In the genomic region with DNA sequence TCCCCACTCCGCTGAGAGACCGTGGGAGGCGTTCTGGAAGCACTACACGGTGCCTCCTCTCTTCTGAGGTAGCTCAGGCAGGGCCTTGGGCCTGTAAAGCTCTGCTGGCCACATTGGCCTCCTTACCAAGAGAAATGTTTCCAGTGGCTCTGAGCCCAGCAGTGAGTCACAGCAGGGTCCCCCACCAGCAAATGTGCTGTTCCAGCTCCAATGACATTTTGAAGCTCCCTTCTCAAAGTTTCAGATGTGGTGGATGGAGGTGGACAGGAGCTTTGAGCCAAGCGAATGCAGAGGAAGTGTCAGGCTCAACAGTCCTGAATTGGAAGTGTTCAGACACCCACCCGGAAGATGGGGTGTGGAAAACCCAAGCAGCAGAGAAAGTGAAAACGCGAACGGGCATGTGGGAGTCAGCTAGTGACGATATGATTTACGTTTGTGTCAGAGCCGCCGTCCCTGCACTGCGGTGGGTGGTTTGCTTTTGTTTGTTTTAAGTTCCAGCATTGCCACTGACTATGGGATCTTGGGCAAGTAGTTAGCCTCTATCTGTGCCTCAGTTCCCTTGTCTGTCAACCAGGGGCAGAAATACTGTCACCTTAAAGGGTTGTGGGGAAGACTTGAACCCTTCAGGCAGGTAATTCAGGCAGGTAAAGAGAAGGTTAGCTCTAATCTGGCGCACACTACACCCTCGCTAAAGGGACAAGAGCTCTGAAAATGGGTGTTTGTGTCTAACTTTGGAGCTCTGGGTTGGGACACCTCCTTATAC, we compare ENCODE assay signal across 8 cellular contexts.
DNase-seq lines count a peak whose midpoint lies in the region; ATAC-seq lines count a peak whose summit lies in the region.

No MANE protein-coding gene starts in this region.

- peak; percentile 68 for DNase-seq in EH (ENCODE audit: low read depth)
- DNase-seq in activated CD4-positive, alpha-beta T cell treated with anti-CD3 and anti-CD28 coated beads, Interleukin-2, amount 50 U/mL, for 24 hours (ENCODE audit: low read depth in 1 of 2, low spot score in 1 of 2): peak; percentile 55 to 73
- peak; percentile 10 for DNase-seq in effector CD8-positive, alpha-beta T cell (lab: John Stamatoyannopoulos, UW)
- DNase-seq in stimulated activated CD8-positive, alpha-beta memory T cell treated with anti-CD3 and anti-CD28 coated beads, Interleukin-12 subunit alpha, Interleukin-12 subunit beta, amount 100 ng/mL, for 24 hours (ENCODE audit: extremely low read depth): peak; percentile 28
- no peak for DNase-seq in NCI-H2227 (lab: John Stamatoyannopoulos, UW; ENCODE audit: unreplicated experiment)
- no peak for DNase-seq in RKO (ENCODE audit: low spot score)
- no peak for DNase-seq in SW480 (ENCODE audit: low spot score)

- peak; percentile 52 for ATAC-seq in HG02623 (IDR thresholded peaks at IDR 0.05; ENCODE audit: unreplicated experiment)

Comparison
In these comparisons a context has a peak if more than half of its experiments do, and no peak if none do; other contexts are left out.
1. DNase-seq: peak in EH (single experiment), activated CD4-positive, alpha-beta T cell treated with anti-CD3 and anti-CD28 coated beads, Interleukin-2, amount 50 U/mL, for 24 hours (2 of 2), effector CD8-positive, alpha-beta T cell (single experiment) and stimulated activated CD8-positive, alpha-beta memory T cell treated with anti-CD3 and anti-CD28 coated beads, Interleukin-12 subunit alpha, Interleukin-12 subunit beta, amount 100 ng/mL, for 24 hours (single experiment); none in NCI-H2227 (single experiment), RKO (single experiment) and SW480 (single experiment).